30 cellular contexts compared by ENCODE assay signal in the genomic region with DNA sequence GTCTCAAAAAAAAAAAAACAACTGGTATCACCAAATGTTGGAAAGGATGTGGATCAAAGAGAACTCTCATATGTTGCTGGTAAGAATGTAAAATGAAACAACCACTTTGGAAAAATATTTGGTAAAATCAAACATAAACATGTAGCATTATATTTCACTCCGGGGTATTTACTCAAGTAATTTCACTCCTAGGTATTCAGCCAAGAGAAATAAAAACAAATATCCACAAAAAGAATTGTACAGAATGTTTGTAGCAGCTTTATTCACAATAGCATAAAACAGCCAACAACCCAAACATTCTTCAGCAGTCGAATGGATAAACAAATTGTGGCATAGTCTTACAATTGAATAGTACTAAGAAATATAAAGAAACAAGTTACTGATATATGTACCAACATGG.
"Had no signal": no experiment of that assay in that cellular context is flagged by ENCODE, and none has a peak within 500 bp of the region (broad histone marks: within the 10 kb centered on the region; RNA-seq: fewer than 3 reads in every experiment).

No MANE protein-coding gene starts in this region.

- ATAC-seq: activated CD8-positive, alpha-beta memory T cell treated with anti-CD3 and anti-CD28 coated beads, Interleukin-2, amount 10 ng/mL, durations not matched to agents 7 days and 5 days; activated CD8-positive, alpha-beta T cell treated with anti-CD3 and anti-CD28 coated beads for 36 hours; activated naive CD4-positive, alpha-beta T cell treated with anti-CD3 and anti-CD28 coated beads, Interleukin-2, amount 50 U/mL, for 72 hours; T-cell had no signal

- H3K4me1 ChIP-seq: ascending aorta had no signal

- FAIRE-seq: bronchial epithelial cell, TTC549 had no signal

- H3K36me3 ChIP-seq: ascending aorta, cardiac muscle cell had no signal

- H3K4me3 ChIP-seq: ascending aorta, cardiac muscle cell had no signal

- DNase-seq: activated B cell treated with CpG ODN at 0.5 μM for 24 hours; activated CD4-positive, alpha-beta memory T cell treated with anti-CD3 and anti-CD28 coated beads for 36 hours; activated CD4-positive, alpha-beta T cell treated with anti-CD3 and anti-CD28 coated beads for 4 hours; activated CD4-positive, alpha-beta T cell treated with anti-CD3 and anti-CD28 coated beads, Interleukin-2, amount 10 ng/mL, durations not matched to agents 24 days and 14 days; activated CD4-positive, alpha-beta T cell treated with anti-CD3 and anti-CD28 coated beads, Interleukin-2, amount 50 U/mL, for 1 hour; activated CD4-positive, alpha-beta T cell treated with anti-CD3 and anti-CD28 coated beads, Interleukin-2, amount 50 U/mL, for 4 hours; activated CD4-positive, CD25-positive, alpha-beta regulatory T cell treated with anti-CD3 and anti-CD28 coated beads, Interleukin-2, amount 50 U/mL, for 72 hours; activated CD8-positive, alpha-beta memory T cell treated with anti-CD3 and anti-CD28 coated beads, Interleukin-2, amount 10 ng/mL, durations not matched to agents 7 days and 5 days; activated CD8-positive, alpha-beta memory T cell treated with anti-CD3 and anti-CD28 coated beads, Interleukin-2, amount 50 U/mL, for 48 hours; activated CD8-positive, alpha-beta T cell treated with anti-CD3 and anti-CD28 coated beads for 36 hours; activated effector memory CD4-positive, alpha-beta T cell treated with Interleukin-2 at 50 U/mL for 16 hours; activated gamma-delta T cell; activated naive CD4-positive, alpha-beta T cell treated with anti-CD3 and anti-CD28 coated beads, Interleukin-2, amount 10 ng/mL, durations not matched to agents 7 days and 5 days; activated naive CD4-positive, alpha-beta T cell treated with Interleukin-2 at 50 U/mL for 16 hours; activated naive CD8-positive, alpha-beta T cell treated with anti-CD3 and anti-CD28 coated beads for 36 hours; activated T-cell treated with anti-CD3 and anti-CD28 coated beads, Interleukin-2, amount 50 U/mL, for 24 hours; activated T-cell treated with anti-CD3 and anti-CD28 coated beads, Interleukin-2, amount 50 U/mL, for 48 hours; amygdala; anterior cingulate cortex; caudate nucleus; cerebellar nuclear complex; T-cell; T-helper 2 cell; T-helper 9 cell had no signal

- H3K27me3 ChIP-seq: ascending aorta, cardiac muscle cell had no signal

- H3K27ac ChIP-seq: ascending aorta, cardiac muscle cell, VCaP had no signal

- H3K9me3 ChIP-seq: ascending aorta had no signal
